In the genomic region with DNA sequence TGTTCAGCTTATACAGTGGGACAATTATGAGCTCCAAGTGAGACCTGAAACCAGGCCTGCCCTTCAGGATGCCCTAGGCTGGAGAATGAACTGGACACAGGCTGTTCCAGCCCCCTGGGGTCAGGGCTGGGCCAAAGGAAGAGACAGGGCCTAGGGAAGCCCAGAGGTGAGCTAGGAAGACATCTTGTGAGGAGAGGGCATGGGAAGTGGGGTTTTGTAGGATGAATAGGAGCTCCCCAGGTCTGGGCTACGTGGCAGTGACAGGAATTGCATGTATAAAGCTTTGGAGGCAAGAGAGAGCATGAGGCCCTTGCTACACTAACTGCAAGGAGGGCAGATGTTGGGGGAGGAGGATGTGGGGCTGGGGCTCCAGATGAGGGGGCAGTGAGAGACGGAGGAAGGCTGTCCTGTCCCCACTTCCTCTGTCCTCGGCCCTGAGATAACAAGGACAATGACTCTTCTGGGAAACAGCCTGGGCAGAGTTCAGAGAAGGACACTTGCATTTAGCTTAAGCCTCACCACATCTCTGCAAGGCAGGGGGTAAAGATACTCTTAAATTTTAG, we compare ENCODE assay signal across 1 cellular context.
TF ChIP-seq lines count a peak whose summit lies in the region.

No MANE protein-coding gene starts in this region.

TF ChIP-seq in GM23338, 12 proteins besides CTCF, POLR2A, EP300 and RAD21 (continued from another document):
- no peak for TF ChIP-seq CREB1 (CRISPR knock-in tag; IDR thresholded peaks at IDR 0.05; ENCODE audit: low read depth)
TF ChIP-seq in GM23338: peak in this region for 0.
